Comparison of ENCODE assay signal across 24 cellular contexts in the genomic region with DNA sequence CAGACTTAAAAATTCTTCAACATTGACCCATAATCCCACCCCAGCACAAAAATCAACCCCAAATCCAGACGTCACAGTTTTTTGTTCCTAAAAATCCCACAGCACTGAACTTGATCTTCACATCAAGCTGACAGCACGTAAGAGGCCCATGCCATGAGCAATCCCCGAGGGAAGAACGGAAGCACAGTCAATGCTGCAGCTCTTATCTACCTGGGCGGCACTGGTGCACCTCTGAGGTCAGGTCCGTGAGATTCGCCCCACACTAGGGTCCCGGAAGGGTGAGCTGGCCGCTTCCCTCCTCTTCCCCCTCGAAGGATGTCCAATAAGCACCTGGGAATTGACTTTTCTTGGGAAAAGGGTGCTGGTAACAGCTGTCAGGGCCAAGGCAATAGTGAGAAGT. TPM values are rescaled to one million over a fixed set of nuclear protein-coding genes. Genes with fewer than 3 reads are reported as not detected.
DNase-seq lines count a peak whose midpoint lies in the region; ATAC-seq and TF ChIP-seq lines count a peak whose summit lies in the region.
"Had no signal": no experiment of that assay in that cellular context is flagged by ENCODE, and none has a peak within 500 bp of the region (broad histone marks: within the 10 kb centered on the region; RNA-seq: fewer than 3 reads in every experiment).

No MANE protein-coding gene starts in this region.

- H3K18ac ChIP-seq in mesendoderm (ENCODE audit: low read length): no peak overlapping the region

- no CpG with 5 or more reads among the region's 10 CpGs for WGBS in mesendoderm (ENCODE audit: extremely low coverage, insufficient coverage, low lambda C conversion rate)

- H3K9me3 Mint-ChIP-seq in MCF 10A (ENCODE audit: unreplicated experiment): no peaks in the 10 kb centered on the region
- H3K9me3 Mint-ChIP-seq: HFFc6 had no signal

- H3K9me3 ChIP-seq in breast epithelium: no peaks in the 10 kb centered on the region
- H3K9me3 ChIP-seq in PC-3 (ENCODE audit: low read length): no peaks in the 10 kb centered on the region
- no peaks in the 10 kb centered on the region for H3K9me3 ChIP-seq in MG63
- H3K9me3 ChIP-seq in tibial artery: no peaks in the 10 kb centered on the region

- no peak overlapping the region for H2BK15ac ChIP-seq in mesendoderm (replicated peaks; ENCODE audit: low read depth)

- no peak for TF ChIP-seq POLR2A in breast epithelium (IDR thresholded peaks at IDR 0.05)

- ATAC-seq in PC-3: no peak

- H4K5ac ChIP-seq in mesendoderm (ENCODE audit: low read length): no peak overlapping the region

- peaks cover 70% of the 10 kb centered on the region for H3K36me3 Mint-ChIP-seq in MCF 10A (ENCODE audit: insufficient read depth, unreplicated experiment)

- H3K4me3 ChIP-seq in breast epithelium (no peak overlapping the region), PC-3 (ENCODE audit: low read length) (no peak overlapping the region), mesendoderm (ENCODE audit: low read length) (no peak overlapping the region), MG63 (no peak overlapping the region), tibial artery (no peak overlapping the region)
- H3K4me3 ChIP-seq: SK-N-MC had no signal

- no peak overlapping the region for H4K8ac ChIP-seq in mesendoderm (ENCODE audit: low read depth, low read length)

- DNase-seq in MCF 10A (ENCODE audit: unreplicated experiment): no peak
- no peak for DNase-seq in breast epithelium (ENCODE audit: low spot score in 2 of 2)
- DNase-seq in PC-3: no peak
- no peak for DNase-seq in mesendoderm
- DNase-seq in MG63: no peak
- DNase-seq in tibial artery: no peak
- no peak for DNase-seq in medulla oblongata (ENCODE audit: extremely low spot score)
- DNase-seq: 8988T, AML-193, EL, GF-D8, H7, HFFc6, NCI-H1417, NCI-H1694 treated with DMSO at 0.1 percent for 48 hours, NCI-H2081 treated with DMSO at 0.1 percent for 48 hours, NCI-H2171 treated with DMSO at 0.1 percent for 48 hours, NCI-H446 treated with DMSO at 0.1 percent for 48 hours, NCI-H526 treated with DMSO at 0.1 percent for 48 hours, RPMI8226, SHP77 treated with DMSO at 0.1 percent for 48 hours, SW 1271 had no signal

- intact Hi-C loops in MCF 10A (cut with micrococcal nuclease): no loop called here
- intact Hi-C loops in breast epithelium (cut with DNase I; ENCODE audit: low total_unique reads): loop anchor here (2.0 kb wide), 1 partner anchor 41 kb away; no protein-coding TSS in a partner anchor
- intact Hi-C loops in PC-3 (cut with micrococcal nuclease): no loop called here
- intact Hi-C loops in tibial artery (cut with DNase I; ENCODE audit: low total_unique reads): no loop called here

- POLR2A ChIA-PET in MCF 10A (lab: Yijun Ruan, JAX) (interaction anchor here (0.6 to 0.7 kb wide), 2 partner anchors 9 to 154 kb away, joined by 3 to 4 read pairs; no protein-coding TSS in a partner anchor), PC-3 (lab: Charles Lee; ENCODE audit: unreplicated experiment) (no interaction called here)

- H3K4me3 Mint-ChIP-seq in MCF 10A (ENCODE audit: unreplicated experiment): no peak overlapping the region
- H3K4me3 Mint-ChIP-seq: HFFc6 had no signal

- H4K20me1 ChIP-seq in PC-3 (ENCODE audit: low read length): no peaks in the 10 kb centered on the region

- H3K36me3 ChIP-seq in breast epithelium (peaks cover 17% of the 10 kb centered on the region), PC-3 (ENCODE audit: low read depth, low read length) (peaks cover 9% of the 10 kb centered on the region; the same call in 1 of the 2 replicates), mesendoderm (ENCODE audit: control insufficient read depth, insufficient read depth, low read length) (peaks cover 16% of the 10 kb centered on the region), MG63 (peaks cover 6% of the 10 kb centered on the region), tibial artery (peaks cover 81 to 100% (median 95%) of the 10 kb centered on the region in 3 donors)

- H3K79me2 ChIP-seq in PC-3 (ENCODE audit: low read length) (no peaks in the 10 kb centered on the region), mesendoderm (ENCODE audit: control insufficient read depth, insufficient read depth, low read length) (no peaks in the 10 kb centered on the region)

- CTCF ChIA-PET in MCF 10A (lab: Yijun Ruan, JAX): interaction anchor here (0.7 to 3.3 kb wide), 2 partner anchors 15 to 75 kb away, joined by 3 to 22 read pairs; no protein-coding TSS in a partner anchor
- CTCF ChIA-PET in PC-3 (lab: Charles Lee): no interaction called here

- H3K27ac ChIP-seq in breast epithelium: no peak overlapping the region
- H3K27ac ChIP-seq in PC-3 (ENCODE audit: low read length): no peak overlapping the region
- peak overlapping the region; percentile 0 for H3K27ac ChIP-seq in mesendoderm (ENCODE audit: low read depth, low read length)
- H3K27ac ChIP-seq in tibial artery: no peak overlapping the region
- H3K27ac ChIP-seq: C4-2B, SK-N-MC had no signal

- BruUV-seq in MCF 10A (replicated peaks; lab: Mats Ljungman, UMichigan) (TSS peak; percentile 49), PC-3 (replicated peaks; lab: Mats Ljungman, UMichigan) (TSS peak; percentile 25)

- H2AK5ac ChIP-seq in mesendoderm (ENCODE audit: low read length): no peak overlapping the region

- H2BK120ac ChIP-seq in mesendoderm (ENCODE audit: low read depth, low read length): no peak overlapping the region

- no peaks in the 10 kb centered on the region for H3K9me2 ChIP-seq in PC-3 (replicated peaks; ENCODE audit: low read length)

- H3F3A ChIP-seq in PC-3 (ENCODE audit: low read length, unreplicated experiment): no peaks in the 10 kb centered on the region

- H3K23ac ChIP-seq in mesendoderm (ENCODE audit: low read length): no peak overlapping the region

- H3K9ac ChIP-seq in PC-3 (ENCODE audit: low read length) (no peak overlapping the region), mesendoderm (ENCODE audit: low read length) (no peak overlapping the region)

- no peak overlapping the region for H3K27ac Mint-ChIP-seq in MCF 10A (ENCODE audit: low read depth, unreplicated experiment)
- H3K27ac Mint-ChIP-seq: HFFc6 had no signal

- H3K4me2 ChIP-seq in PC-3 (ENCODE audit: low read length) (no peak overlapping the region), mesendoderm (ENCODE audit: low read length) (no peak overlapping the region)

- H2AFZ ChIP-seq in PC-3 (ENCODE audit: low read length): no peak overlapping the region

- no peaks in the 10 kb centered on the region for H3K79me1 ChIP-seq in mesendoderm (ENCODE audit: low read length)

- no peaks in the 10 kb centered on the region for H3K4me1 Mint-ChIP-seq in MCF 10A (ENCODE audit: insufficient read depth, unreplicated experiment)

- no peaks in the 10 kb centered on the region for H3K27me3 Mint-ChIP-seq in MCF 10A (ENCODE audit: insufficient read depth, unreplicated experiment)

- no peaks in the 10 kb centered on the region for H3K27me3 ChIP-seq in breast epithelium
- no peaks in the 10 kb centered on the region for H3K27me3 ChIP-seq in PC-3 (ENCODE audit: low read length)
- H3K27me3 ChIP-seq in mesendoderm (ENCODE audit: insufficient read depth, low read length, poor library complexity): no peaks in the 10 kb centered on the region
- H3K27me3 ChIP-seq in MG63: no peaks in the 10 kb centered on the region
- H3K27me3 ChIP-seq in tibial artery: no peaks in the 10 kb centered on the region

- no peak for TF ChIP-seq CTCF in MCF 10A (IDR thresholded peaks at IDR 0.05; ENCODE audit: unreplicated experiment)
- no peak for TF ChIP-seq CTCF in breast epithelium (IDR thresholded peaks at IDR 0.05)
- TF ChIP-seq CTCF in PC-3 (conservative IDR thresholded peaks at IDR 0.05; ENCODE audit: low read depth, low read length): no peak
- no peak for TF ChIP-seq CTCF in tibial artery (IDR thresholded peaks at IDR 0.05)

- H3K4ac ChIP-seq in mesendoderm (ENCODE audit: low read depth, low read length): no peak overlapping the region

- no peak overlapping the region for H2BK5ac ChIP-seq in mesendoderm (ENCODE audit: low read length)

- no peak overlapping the region for H3K56ac ChIP-seq in mesendoderm (ENCODE audit: low read length)

- no peaks in the 10 kb centered on the region for H3K4me1 ChIP-seq in breast epithelium
- 0 out of 2 replicates have a peak, but pooled peaks cover 7% of the 10 kb centered on the region for H3K4me1 ChIP-seq in PC-3 (ENCODE audit: insufficient read depth, low read length)
- no peaks in the 10 kb centered on the region for H3K4me1 ChIP-seq in mesendoderm (ENCODE audit: control insufficient read depth, low read depth, low read length)
- H3K4me1 ChIP-seq in tibial artery: no peaks in the 10 kb centered on the region

RNA-seq across cellular contexts. Expression of gene ITGAE, which starts 11.3 kb away (rescaled TPM):
- 23.8 and 26.6 TPM in 2 replicates for total RNA-seq in MCF 10A (2022)
- total RNA-seq in breast epithelium: 10 to 100 TPM; 26.5 to 31.2 (median 27.1) TPM
- total RNA-seq in PC-3 (2014; rRNA removed): 29.7 and 42.0 TPM in 2 replicates
- polyA plus RNA-seq in mesendoderm (2013, experiment 1 of 2): 43.4 TPM
- polyA plus RNA-seq in mesendoderm (2013, experiment 2 of 2): 42.4 TPM
- 8.4 and 16.9 TPM in 2 replicates for total RNA-seq in MG63 (2014; rRNA removed; shearing (Covaris generic); ENCODE audit: low replicate concordance)

RNA-seq across cellular contexts. Expression of gene NCBP3, which starts 33.8 kb away (rescaled TPM):
- 47.1 and 52.5 TPM in 2 replicates for total RNA-seq in MCF 10A (2022)
- total RNA-seq in breast epithelium: 10 to 100 TPM; 21.6 to 34.1 (median 25.9) TPM
- 17.3 and 21.0 TPM in 2 replicates for total RNA-seq in PC-3 (2014; rRNA removed)
- 29.3 TPM for polyA plus RNA-seq in mesendoderm (2013, experiment 1 of 2)
- 27.5 TPM for polyA plus RNA-seq in mesendoderm (2013, experiment 2 of 2)
- total RNA-seq in MG63 (2014; rRNA removed; shearing (Covaris generic); ENCODE audit: low replicate concordance): 6.6 and 10.2 TPM in 2 replicates
